In the genomic region with DNA sequence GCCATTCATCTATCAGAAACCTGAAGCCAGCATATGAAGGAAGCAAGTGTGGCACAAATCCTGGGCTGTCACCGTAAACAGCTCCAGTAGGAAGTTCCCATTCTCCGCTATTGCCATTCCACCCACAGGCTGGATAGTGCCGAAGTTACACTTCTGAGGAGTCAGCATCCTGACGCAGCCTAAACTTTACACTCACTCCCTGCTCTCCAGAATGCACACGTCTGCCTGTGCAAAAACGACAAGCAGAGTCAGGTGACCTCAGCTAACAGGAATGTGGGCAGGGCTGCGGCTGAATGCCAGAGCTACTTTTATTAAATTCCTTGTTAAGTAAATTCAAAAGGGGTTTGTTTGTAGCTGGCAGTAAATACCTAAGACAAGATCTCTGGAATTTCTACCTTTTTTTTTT, we compare ENCODE assay signal across 9 cellular contexts. TPM values are rescaled to one million over a fixed set of nuclear protein-coding genes. Genes with fewer than 3 reads are reported as not detected.
A peak's percentile ranks its signal among the peaks of the same experiment; 100 is the strongest.
DNase-seq lines count a peak whose midpoint lies in the region; ATAC-seq and TF ChIP-seq lines count a peak whose summit lies in the region.
"Had no signal": no experiment of that assay in that cellular context is flagged by ENCODE, and none has a peak within 500 bp of the region (broad histone marks: within the 10 kb centered on the region; RNA-seq: fewer than 3 reads in every experiment).

No MANE protein-coding gene starts in this region.

- H3K14ac ChIP-seq in IMR-90 (replicated peaks; ENCODE audit: low read depth, low read length) = no peak overlapping the region
- no peak overlapping the region for H3K14ac ChIP-seq in mesenchymal stem cell (ENCODE audit: low read length in 2 of 2)

- H3K27me3 ChIP-seq in AG04450 (ENCODE audit: control insufficient read depth, insufficient read depth, low read length) = no peaks in the 10 kb centered on the region
- H3K27me3 ChIP-seq in IMR-90 (ENCODE audit: control insufficient read depth, insufficient read depth, low read length) = no peaks in the 10 kb centered on the region
- H3K27me3 ChIP-seq in mesenchymal stem cell (ENCODE audit: control insufficient read depth in 1 of 2, insufficient read depth in 1 of 2, low read length in 2 of 2) = no peaks in the 10 kb centered on the region

- H3K9me1 ChIP-seq in IMR-90 (ENCODE audit: insufficient read depth, low read length) = peaks cover 5% of the 10 kb centered on the region; the same call in 1 of the 2 replicates

- no CpG with 5 or more reads among the region's 7 CpGs for WGBS in IMR-90 (ENCODE audit: extremely low coverage in 2 of 2, insufficient read length in 1 of 2), 2 experiments
- WGBS in mesenchymal stem cell = 4% methylated on average over 6 of the region's 7 CpGs

- no peak overlapping the region for H3K9ac ChIP-seq in IMR-90 (ENCODE audit: low read depth, low read length)
- peak overlapping the region; percentile 34 for H3K9ac ChIP-seq in mesenchymal stem cell (ENCODE audit: low read length)
- H3K9ac ChIP-seq: parathyroid adenoma had no signal

- H3K36me3 ChIP-seq in IMR-90 (ENCODE audit: control insufficient read depth, insufficient read depth, low read length) = peaks cover 32% of the 10 kb centered on the region
- H3K36me3 ChIP-seq in mesenchymal stem cell (ENCODE audit: control insufficient read depth in 1 of 2, insufficient read depth in 2 of 2, low read depth in 1 of 2, low read length in 2 of 2) = peaks cover 37 to 62% of the 10 kb centered on the region in 2 experiments

- H4K8ac ChIP-seq in IMR-90 (ENCODE audit: low read depth in 2 of 2, low read length in 2 of 2) (peak overlapping the region in 1 of 2 experiments; percentile 71; a peak in 2 of 4 replicates), mesenchymal stem cell (ENCODE audit: low read length) (no peak overlapping the region)

- intact Hi-C loops in IMR-90 (cut with micrococcal nuclease) = no loop called here

- POLR2A ChIA-PET in AG04450 (lab: Yijun Ruan, JAX) (interaction anchor here (0.7 to 1.0 kb wide), 4 partner anchors 34 to 1332 kb away, joined by 3 to 5 read pairs (median 3); a partner anchor contains a TSS), IMR-90 (lab: Charles Lee; ENCODE audit: unreplicated experiment) (interaction anchor here (0.6 to 0.7 kb wide), 2 partner anchors 10 to 11 kb away, joined by 3 to 8 read pairs; no protein-coding TSS in a partner anchor)

- no peak overlapping the region for H2BK12ac ChIP-seq in mesenchymal stem cell (ENCODE audit: low read length in 2 of 2)

- in situ Hi-C loops in IMR-90 (cut with MboI; ENCODE audit: low sequenced_read_pairs) = no loop called here

- H2AFZ ChIP-seq in IMR-90 (replicated peaks; ENCODE audit: low read length, poor library complexity) (peak overlapping the region; percentile 7), mesenchymal stem cell (ENCODE audit: low read depth, low read length) (no peak overlapping the region)
- H2AFZ ChIP-seq: parathyroid adenoma had no signal

- no peak for TF ChIP-seq CTCF in AG04450 (IDR thresholded peaks at IDR 0.05; ENCODE audit: low read depth, low read length)
- no peak for TF ChIP-seq CTCF in IMR-90 (conservative IDR thresholded peaks at IDR 0.05; ENCODE audit: low read depth, low read length)

- H3K27ac ChIP-seq in AG04450 (ENCODE audit: low read depth, low read length) = peak overlapping the region; percentile 68
- H3K27ac ChIP-seq in IMR-90 (ENCODE audit: insufficient read depth, low read length) = peak overlapping the region; percentile 3; the same call in 1 of the 2 replicates
- H3K27ac ChIP-seq in mesenchymal stem cell (ENCODE audit: low read length, poor library complexity, severe bottlenecking) = peak overlapping the region; percentile 23
- H3K27ac ChIP-seq: parathyroid adenoma had no signal

- H3K4ac ChIP-seq in IMR-90 (ENCODE audit: low read depth, low read length) = peak overlapping the region; percentile 26
- no peak overlapping the region for H3K4ac ChIP-seq in mesenchymal stem cell (ENCODE audit: low read depth in 1 of 2, low read length in 2 of 2)

- H4K5ac ChIP-seq in IMR-90 (ENCODE audit: low read depth, low read length) = no peak overlapping the region

- no peaks in the 10 kb centered on the region for H4K20me1 ChIP-seq in IMR-90 (ENCODE audit: insufficient read depth, low read length)

- TF ChIP-seq POLR2A in IMR-90 (IDR thresholded peaks at IDR 0.05; ENCODE audit: low read depth, low read length) = no peak

- peak; percentile 98 for ATAC-seq in IMR-90 (ENCODE audit: low read depth)
- no peak for ATAC-seq in HG02678 (IDR thresholded peaks at IDR 0.05; ENCODE audit: unreplicated experiment)

- peak overlapping the region; percentile 45 for H2AK9ac ChIP-seq in IMR-90 (replicated peaks; ENCODE audit: low read depth, low read length, poor library complexity)

- no peak overlapping the region for H4K91ac ChIP-seq in IMR-90 (ENCODE audit: insufficient read depth, low read depth, low read length)
- no peak overlapping the region for H4K91ac ChIP-seq in mesenchymal stem cell (ENCODE audit: low read length)

- dilution Hi-C loops in IMR-90 (cut with HindIII; ENCODE audit: low sequenced_read_pairs, unreplicated experiment) = no loop called here

- BruUV-seq in IMR-90 (replicated peaks; lab: Mats Ljungman, UMichigan) = no TSS peak

- H3K79me1 ChIP-seq in IMR-90 (ENCODE audit: low read depth in 1 of 2, low read length in 2 of 2) = 0 out of 4 replicates have a peak, but pooled peaks cover 0 to 2% of the 10 kb centered on the region in 2 experiments
- peaks cover 2% of the 10 kb centered on the region for H3K79me1 ChIP-seq in mesenchymal stem cell (replicated peaks; ENCODE audit: low read length, poor library complexity, severe bottlenecking)

- peak overlapping the region; percentile 38; the same call in 1 of the 2 replicates for H2BK20ac ChIP-seq in IMR-90 (ENCODE audit: low read depth, low read length)

- CTCF ChIA-PET in AG04450 (lab: Charles Lee) = interaction anchor here (0.6 to 1.1 kb wide), 2 partner anchors 13 to 193 kb away, joined by 3 to 4 read pairs; no protein-coding TSS in a partner anchor
- CTCF ChIA-PET in IMR-90 (lab: Yijun Ruan, JAX) = interaction anchor here (0.6 kb wide), 1 partner anchor 20 kb away, joined by 3 read pairs; no protein-coding TSS in a partner anchor

- H2BK5ac ChIP-seq in IMR-90 (ENCODE audit: low read depth, low read length, poor library complexity, severe bottlenecking) (no peak overlapping the region), mesenchymal stem cell (ENCODE audit: low read depth, low read length, poor library complexity, severe bottlenecking) (no peak overlapping the region)

- TF ChIP-seq RAD21 in IMR-90 (IDR thresholded peaks at IDR 0.05; ENCODE audit: low read length) = no peak

- H3K56ac ChIP-seq in IMR-90 (ENCODE audit: extremely low read depth, insufficient read depth, low read length) = no peak overlapping the region

- H3K9me3 ChIP-seq in AG04450 (ENCODE audit: control insufficient read depth, insufficient read depth, low read length) (no peaks in the 10 kb centered on the region), IMR-90 (ENCODE audit: control insufficient read depth, insufficient read depth, low read length) (no peaks in the 10 kb centered on the region), mesenchymal stem cell (ENCODE audit: control insufficient read depth, low read length) (no peaks in the 10 kb centered on the region)

- H3K23ac ChIP-seq in IMR-90 (ENCODE audit: low read depth, low read length) (no peak overlapping the region), mesenchymal stem cell (ENCODE audit: low read length in 2 of 2) (no peak overlapping the region)

- H2AK5ac ChIP-seq in IMR-90 (ENCODE audit: low read depth, low read length) (no peak overlapping the region), mesenchymal stem cell (ENCODE audit: low read length, severe bottlenecking) (no peak overlapping the region)

- peaks cover 3% of the 10 kb centered on the region for H3K4me1 ChIP-seq in IMR-90 (ENCODE audit: control insufficient read depth, insufficient read depth, low read length)
- H3K4me1 ChIP-seq in mesenchymal stem cell (ENCODE audit: control insufficient read depth, insufficient read depth, low read depth, low read length) = peaks cover 8% of the 10 kb centered on the region
- H3K4me1 ChIP-seq: parathyroid adenoma had no signal

- peak overlapping the region; percentile 26; the same call in 1 of the 2 replicates for H2BK120ac ChIP-seq in IMR-90 (ENCODE audit: low read depth, low read length)
- no peak overlapping the region for H2BK120ac ChIP-seq in mesenchymal stem cell (ENCODE audit: low read depth, low read length)

- H3K18ac ChIP-seq in IMR-90 (ENCODE audit: low read depth, low read length) (no peak overlapping the region), mesenchymal stem cell (ENCODE audit: low read depth in 1 of 2, low read length in 2 of 2) (no peak overlapping the region)

- peak; percentile 86 for DNase-seq in AG04450 (ENCODE audit: low read depth, low spot score)
- peak; percentile 96 for DNase-seq in IMR-90
- peak; percentile 93 for DNase-seq in dermis blood vessel endothelial cell
- peak; percentile 86 for DNase-seq in mesenchymal stem cell
- DNase-seq in NCI-H2029 treated with DMSO at 0.1 percent for 48 hours (lab: John Stamatoyannopoulos, UW) = no peak
- DNase-seq in stimulated activated CD4-positive, alpha-beta T cell treated with anti-CD3 and anti-CD28 coated beads, Interleukin-15, amount 100 ng/mL, for 24 hours = no peak
- DNase-seq in KG1 (lab: John Stamatoyannopoulos, UW) = no peak

- H3K4me2 ChIP-seq in IMR-90 (ENCODE audit: low read depth, low read length) = peak overlapping the region; percentile 1; the same call in 1 of the 2 replicates
- H3K4me2 ChIP-seq in mesenchymal stem cell (ENCODE audit: low read length, poor library complexity, severe bottlenecking) = no peak overlapping the region

- H3K4me3 ChIP-seq in AG04450 (ENCODE audit: low read depth, low read length) = no peak overlapping the region; the same call in 1 of the 2 replicates
- no peak overlapping the region for H3K4me3 ChIP-seq in IMR-90 (ENCODE audit: insufficient read depth, low read depth, low read length)
- no peak overlapping the region for H3K4me3 ChIP-seq in mesenchymal stem cell (ENCODE audit: insufficient read depth in 1 of 2, low read depth in 1 of 2, low read length in 2 of 2)

- no peak overlapping the region for H2BK15ac ChIP-seq in IMR-90 (ENCODE audit: low read depth, low read length)
- H2BK15ac ChIP-seq in mesenchymal stem cell (ENCODE audit: low read depth, poor library complexity, severe bottlenecking) = no peak overlapping the region

RNA-seq across cellular contexts. Expression of a gene that starts 33.7 kb away (rescaled TPM):
- polyA plus RNA-seq in AG04450 (2011; rRNA removed) = 12.7 TPM in 2 replicates
- polyA minus RNA-seq in AG04450 (2011; rRNA and poly(A)+ RNA removed) = 19.9 and 24.0 TPM in 2 replicates
- total RNA-seq in IMR-90 (2012; rRNA removed) = 21.9 and 28.9 TPM in 2 replicates
- 15.1 and 15.2 TPM in 2 replicates for polyA plus RNA-seq in IMR-90 (2012; rRNA removed)
- 9.5 and 11.9 TPM in 2 replicates for polyA plus RNA-seq in IMR-90 (2012; cell fraction: cytosol; rRNA removed)
- 55.9 and 61.2 TPM in 2 replicates for polyA plus RNA-seq in IMR-90 (2012; cell fraction: nucleus; rRNA removed; ENCODE audit: low replicate concordance)
- 28.9 and 33.4 TPM in 2 replicates for total RNA-seq in dermis blood vessel endothelial cell
- polyA plus RNA-seq in mesenchymal stem cell (2013, experiment 1 of 2) = 8.0 TPM
- polyA plus RNA-seq in mesenchymal stem cell (2013, experiment 2 of 2) = 6.7 TPM

RNA-seq across cellular contexts. Expression of a gene that starts 46.1 kb away (rescaled TPM):
- polyA plus RNA-seq in AG04450 (2011; rRNA removed) = not detected in 2 replicates
- polyA minus RNA-seq in AG04450 (2011; rRNA and poly(A)+ RNA removed) = not detected in 2 replicates
- not detected in 2 replicates for total RNA-seq in IMR-90 (2012; rRNA removed)
- polyA plus RNA-seq in IMR-90 (2012; rRNA removed) = not detected in 2 replicates
- not detected in 2 replicates for polyA plus RNA-seq in IMR-90 (2012; cell fraction: cytosol; rRNA removed)
- polyA plus RNA-seq in IMR-90 (2012; cell fraction: nucleus; rRNA removed; ENCODE audit: low replicate concordance) = not detected in 2 replicates
- 0.51 and 1.7 TPM in 2 replicates for total RNA-seq in dermis blood vessel endothelial cell
- not detected for polyA plus RNA-seq in mesenchymal stem cell (2013, experiment 1 of 2)
- not detected for polyA plus RNA-seq in mesenchymal stem cell (2013, experiment 2 of 2)

Comparison
In these comparisons a context has a peak if more than half of its experiments do, and no peak if none do; other contexts are left out.
1. DNase-seq: peak in AG04450 (single experiment), IMR-90 (single experiment), dermis blood vessel endothelial cell (single experiment) and mesenchymal stem cell (single experiment); none in NCI-H2029 treated with DMSO at 0.1 percent for 48 hours (single experiment), stimulated activated CD4-positive, alpha-beta T cell treated with anti-CD3 and anti-CD28 coated beads, Interleukin-15, amount 100 ng/mL, for 24 hours (single experiment) and KG1 (single experiment).
2. H3K27ac ChIP-seq: peak in every context shown above with its lines; median percentile 68 in AG04450; 23 in mesenchymal stem cell; 3 in IMR-90.